Comparison of ENCODE assay signal across 8 cellular contexts in genomic region chr16:11105038-11105903, GRCh38.
DNase-seq lines count a peak whose midpoint lies in the region; ATAC-seq and TF ChIP-seq lines count a peak whose summit lies in the region.

No MANE protein-coding gene starts in this region.

- POLR2A ChIA-PET in CD8-positive, alpha-beta memory T cell (lab: Charles Lee): no interaction called here

- in situ Hi-C loops in astrocyte of the spinal cord (cut with HindIII; ENCODE audit: low sequenced_read_pairs): no loop called here

- H3K4me3 Mint-ChIP-seq in CD8-positive, alpha-beta memory T cell: peak overlapping the region in 4 of 7 donors; percentile 4 to 57 (median 43)
- H3K4me3 Mint-ChIP-seq in osteocyte (ENCODE audit: unreplicated experiment): no peak overlapping the region

- H3K27me3 Mint-ChIP-seq in CD8-positive, alpha-beta memory T cell: no peaks in the 10 kb centered on the region
- H3K27me3 Mint-ChIP-seq in osteocyte (ENCODE audit: unreplicated experiment): no peaks in the 10 kb centered on the region

- TF ChIP-seq POLR2A in suprapubic skin (IDR thresholded peaks at IDR 0.05): no peak

- peaks cover 0 to 4% (median 3%) of the 10 kb centered on the region in 3 donors for H3K36me3 Mint-ChIP-seq in CD8-positive, alpha-beta memory T cell
- H3K36me3 Mint-ChIP-seq in osteocyte (ENCODE audit: unreplicated experiment): no peaks in the 10 kb centered on the region

- no peaks in the 10 kb centered on the region for H3K9me3 ChIP-seq in CD8-positive, alpha-beta memory T cell (ENCODE audit: low read length)
- no peaks in the 10 kb centered on the region for H3K9me3 ChIP-seq in suprapubic skin

- H3K27ac Mint-ChIP-seq in CD8-positive, alpha-beta memory T cell: peak overlapping the region in 5 of 8 donors; percentile 27 to 80 (median 77)
- H3K27ac Mint-ChIP-seq in osteocyte (ENCODE audit: unreplicated experiment): no peak overlapping the region

- peaks cover 20 to 32% (median 21%) of the 10 kb centered on the region in 3 donors for H3K4me1 Mint-ChIP-seq in CD8-positive, alpha-beta memory T cell
- H3K4me1 Mint-ChIP-seq in osteocyte (ENCODE audit: unreplicated experiment): peaks cover 44% of the 10 kb centered on the region

- H3K9me3 Mint-ChIP-seq in CD8-positive, alpha-beta memory T cell: no peaks in the 10 kb centered on the region
- no peaks in the 10 kb centered on the region for H3K9me3 Mint-ChIP-seq in osteocyte (ENCODE audit: unreplicated experiment)

- peak overlapping the region; percentile 66 for H3K27ac ChIP-seq in CD8-positive, alpha-beta memory T cell (ENCODE audit: low read depth, low read length)
- H3K27ac ChIP-seq in suprapubic skin: peak overlapping the region; percentile 16

- peak; percentile 73 for ATAC-seq in GM19351 (IDR thresholded peaks at IDR 0.05; ENCODE audit: unreplicated experiment)
- ATAC-seq in HG03442 (IDR thresholded peaks at IDR 0.05; ENCODE audit: unreplicated experiment): peak; percentile 56

- WGBS in suprapubic skin: 21% methylated on average over 7 of the region's 7 CpGs

- no peak for TF ChIP-seq EP300 in suprapubic skin (IDR thresholded peaks at IDR 0.05)

- no peak for TF ChIP-seq CTCF in astrocyte of the spinal cord (IDR thresholded peaks at IDR 0.05; ENCODE audit: low read depth, low read length)
- TF ChIP-seq CTCF in suprapubic skin (IDR thresholded peaks at IDR 0.05): no peak
- no peak for TF ChIP-seq CTCF in osteocyte (IDR thresholded peaks at IDR 0.05)

- no peaks in the 10 kb centered on the region for H3K36me3 ChIP-seq in CD8-positive, alpha-beta memory T cell (ENCODE audit: insufficient read depth, low read length)
- H3K36me3 ChIP-seq in suprapubic skin: no peaks in the 10 kb centered on the region

- H3K4me3 ChIP-seq in CD8-positive, alpha-beta memory T cell (ENCODE audit: low read length): no peak overlapping the region
- H3K4me3 ChIP-seq in astrocyte of the spinal cord (ENCODE audit: low read depth, low read length) (no peak overlapping the region), suprapubic skin (no peak overlapping the region)

- H3K4me1 ChIP-seq in CD8-positive, alpha-beta memory T cell (ENCODE audit: insufficient read depth, low read length): peaks cover 22% of the 10 kb centered on the region
- peaks cover 35% of the 10 kb centered on the region for H3K4me1 ChIP-seq in suprapubic skin

- CTCF ChIA-PET in CD8-positive, alpha-beta memory T cell (lab: Charles Lee): no interaction called here

- DNase-seq in CD8-positive, alpha-beta memory T cell: no peak
- peak; percentile 61 for DNase-seq in NOMO-1 treated with dmso at 0.1 percent for 144 hours (lab: John Stamatoyannopoulos, UW; ENCODE audit: unreplicated experiment)
- peak; percentile 83 for DNase-seq in astrocyte of the spinal cord (ENCODE audit: low read depth, low spot score)
- DNase-seq in left kidney (ENCODE audit: low read depth, low spot score): peak; percentile 72
- no peak for DNase-seq in suprapubic skin (ENCODE audit: low spot score in 2 of 2)
- DNase-seq in osteocyte (ENCODE audit: extremely low spot score, unreplicated experiment): no peak

- H3K27me3 ChIP-seq in CD8-positive, alpha-beta memory T cell (ENCODE audit: insufficient read depth, low read length, poor library complexity, severe bottlenecking): no peaks in the 10 kb centered on the region
- no peaks in the 10 kb centered on the region for H3K27me3 ChIP-seq in suprapubic skin

Comparison
In these comparisons a context has a peak if more than half of its experiments do, and no peak if none do; other contexts are left out.
1. DNase-seq: peak in NOMO-1 treated with dmso at 0.1 percent for 144 hours (single experiment), astrocyte of the spinal cord (single experiment) and left kidney (single experiment); none in CD8-positive, alpha-beta memory T cell (0 of 5), suprapubic skin (0 of 2) and osteocyte (single experiment).